Comparison of ENCODE assay signal across 10 cellular contexts in the genomic region with DNA sequence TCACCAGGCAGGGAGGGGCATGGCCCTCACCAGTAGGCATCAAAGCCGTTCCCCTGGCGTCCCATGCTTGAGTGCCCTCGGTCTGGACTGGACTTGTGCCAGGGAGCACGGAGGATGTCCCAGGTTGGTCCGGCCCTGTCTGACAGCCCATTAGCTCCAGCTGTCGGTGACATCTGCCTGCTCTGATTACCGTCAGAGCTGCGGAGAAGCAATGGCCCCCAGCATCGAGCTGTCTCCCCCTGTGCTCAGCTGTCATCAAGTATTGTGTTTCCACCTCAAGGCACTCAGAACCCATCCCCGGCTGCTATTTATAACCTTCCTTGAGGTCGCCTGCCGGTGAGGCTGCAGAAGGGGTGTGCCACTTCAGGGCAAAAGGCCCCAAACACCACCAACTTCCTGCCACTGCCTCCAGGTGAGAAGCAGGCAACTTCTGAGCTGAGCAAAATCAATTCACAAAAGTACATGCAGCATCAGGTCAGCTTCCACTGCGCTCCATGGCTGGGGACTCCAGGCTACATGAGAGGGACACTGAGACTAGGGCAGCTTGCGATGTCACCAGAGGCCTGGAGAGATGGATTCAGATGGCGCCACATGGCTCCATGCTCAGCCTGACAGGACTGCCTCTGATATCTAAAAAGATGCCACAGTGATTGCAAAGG.
DNase-seq lines count a peak whose midpoint lies in the region; ATAC-seq and TF ChIP-seq lines count a peak whose summit lies in the region.
"Had no signal": no experiment of that assay in that cellular context is flagged by ENCODE, and none has a peak within 500 bp of the region (broad histone marks: within the 10 kb centered on the region; RNA-seq: fewer than 3 reads in every experiment).

No MANE protein-coding gene starts in this region.

- H3K36me3 Mint-ChIP-seq in activated T-cell treated with anti-CD3 and anti-CD28 coated beads, Interleukin-2, amount 50 U/mL, for 72 hours (ENCODE audit: insufficient read depth in 2 of 2): no peaks in the 10 kb centered on the region
- no peaks in the 10 kb centered on the region for H3K36me3 Mint-ChIP-seq in stimulated activated effector memory CD8-positive, alpha-beta T cell treated with anti-CD3 and anti-CD28 coated beads, Interleukin-12 subunit alpha, Interleukin-12 subunit beta, amount 100 ng/mL, for 72 hours

- H3K27ac ChIP-seq in tibial nerve: no peak overlapping the region
- H3K27ac ChIP-seq: thoracic aorta had no signal

- TF ChIP-seq POLR2A in tibial nerve (IDR thresholded peaks at IDR 0.05): no peak

- DNase-seq in activated gamma-delta T cell treated with Interleukin-2 at 50 U/mL for 16 hours (peak; percentile 57), activated gamma-delta T cell (lab: John Stamatoyannopoulos, UW) (no peak), tibial nerve (ENCODE audit: low spot score in 2 of 2) (no peak), hepatic stellate cell (ENCODE audit: low spot score) (no peak)
- DNase-seq in activated T-cell treated with anti-CD3 and anti-CD28 coated beads, Interleukin-2, amount 50 U/mL, for 72 hours: peak; percentile 7 to 16
- no peak for DNase-seq in stimulated activated effector memory CD8-positive, alpha-beta T cell treated with anti-CD3 and anti-CD28 coated beads, Interleukin-12 subunit alpha, Interleukin-12 subunit beta, amount 100 ng/mL, for 72 hours (ENCODE audit: low spot score in 2 of 2)
- DNase-seq in activated effector memory CD4-positive, alpha-beta T cell treated with Interleukin-2 at 50 U/mL for 16 hours: no peak
- DNase-seq: HFFc6 had no signal

- TF ChIP-seq CTCF in tibial nerve (IDR thresholded peaks at IDR 0.05): no peak

- peak overlapping the region in 1 of 2 donors; percentile 7 for H3K4me3 Mint-ChIP-seq in activated T-cell treated with anti-CD3 and anti-CD28 coated beads, Interleukin-2, amount 50 U/mL, for 72 hours
- no peak overlapping the region for H3K4me3 Mint-ChIP-seq in stimulated activated effector memory CD8-positive, alpha-beta T cell treated with anti-CD3 and anti-CD28 coated beads, Interleukin-12 subunit alpha, Interleukin-12 subunit beta, amount 100 ng/mL, for 72 hours
- H3K4me3 Mint-ChIP-seq: HFFc6 had no signal

- H3K27me3 ChIP-seq in tibial nerve: no peaks in the 10 kb centered on the region

- no peak overlapping the region for H3K4me3 ChIP-seq in tibial nerve
- H3K4me3 ChIP-seq: thoracic aorta had no signal

- H3K4me1 ChIP-seq in tibial nerve: peaks cover 0 to 5% (median 0%) of the 10 kb centered on the region in 4 donors

- TF ChIP-seq EP300 in tibial nerve (IDR thresholded peaks at IDR 0.05): no peak

- ATAC-seq in HG03460 (IDR thresholded peaks at IDR 0.05; ENCODE audit: unreplicated experiment): peak; percentile 40
- ATAC-seq in activated T-cell treated with anti-CD3 and anti-CD28 coated beads, Interleukin-2, amount 50 U/mL, for 72 hours (replicated peaks in 1 of 2): peak; percentile 61 to 64
- ATAC-seq in stimulated activated effector memory CD8-positive, alpha-beta T cell treated with anti-CD3 and anti-CD28 coated beads, Interleukin-12 subunit alpha, Interleukin-12 subunit beta, amount 100 ng/mL, for 72 hours: peak; percentile 59

- peaks cover 28% of the 10 kb centered on the region for H3K4me1 Mint-ChIP-seq in activated T-cell treated with anti-CD3 and anti-CD28 coated beads, Interleukin-2, amount 50 U/mL, for 72 hours (ENCODE audit: low read depth)
- H3K4me1 Mint-ChIP-seq in stimulated activated effector memory CD8-positive, alpha-beta T cell treated with anti-CD3 and anti-CD28 coated beads, Interleukin-12 subunit alpha, Interleukin-12 subunit beta, amount 100 ng/mL, for 72 hours: peaks cover 34% of the 10 kb centered on the region

- H3K9me3 Mint-ChIP-seq in activated T-cell treated with anti-CD3 and anti-CD28 coated beads, Interleukin-2, amount 50 U/mL, for 72 hours: no peaks in the 10 kb centered on the region
- H3K9me3 Mint-ChIP-seq in stimulated activated effector memory CD8-positive, alpha-beta T cell treated with anti-CD3 and anti-CD28 coated beads, Interleukin-12 subunit alpha, Interleukin-12 subunit beta, amount 100 ng/mL, for 72 hours: no peaks in the 10 kb centered on the region

- H3K9me3 ChIP-seq in tibial nerve: no peaks in the 10 kb centered on the region
- H3K9me3 ChIP-seq: thoracic aorta had no signal

- H3K36me3 ChIP-seq in tibial nerve: no peaks in the 10 kb centered on the region
- H3K36me3 ChIP-seq: thoracic aorta had no signal

- H3K27me3 Mint-ChIP-seq in activated T-cell treated with anti-CD3 and anti-CD28 coated beads, Interleukin-2, amount 50 U/mL, for 72 hours (ENCODE audit: low read depth): peaks cover 7% of the 10 kb centered on the region

- H3K27ac Mint-ChIP-seq in activated T-cell treated with anti-CD3 and anti-CD28 coated beads, Interleukin-2, amount 50 U/mL, for 72 hours: no peak overlapping the region
- peak overlapping the region; percentile 40 for H3K27ac Mint-ChIP-seq in stimulated activated effector memory CD8-positive, alpha-beta T cell treated with anti-CD3 and anti-CD28 coated beads, Interleukin-12 subunit alpha, Interleukin-12 subunit beta, amount 100 ng/mL, for 72 hours
- H3K27ac Mint-ChIP-seq: HFFc6 had no signal

- whole genome bisulfite sequencing in tibial nerve, 2 donors: 65 to 80% methylated on average over 9 to 15 of the region's 15 CpGs

Comparison
In these comparisons a context has a peak if more than half of its experiments do, and no peak if none do; other contexts are left out.
1. DNase-seq: peak in activated gamma-delta T cell treated with Interleukin-2 at 50 U/mL for 16 hours (single experiment) and activated T-cell treated with anti-CD3 and anti-CD28 coated beads, Interleukin-2, amount 50 U/mL, for 72 hours (2 of 2); none in activated gamma-delta T cell (single experiment), stimulated activated effector memory CD8-positive, alpha-beta T cell treated with anti-CD3 and anti-CD28 coated beads, Interleukin-12 subunit alpha, Interleukin-12 subunit beta, amount 100 ng/mL, for 72 hours (0 of 2), activated effector memory CD4-positive, alpha-beta T cell treated with Interleukin-2 at 50 U/mL for 16 hours (single experiment), tibial nerve (0 of 2) and hepatic stellate cell (single experiment).
2. Peak in every context shown above with its lines, with median percentiles within 50 percentile points of each other: ATAC-seq.